In the genomic region with DNA sequence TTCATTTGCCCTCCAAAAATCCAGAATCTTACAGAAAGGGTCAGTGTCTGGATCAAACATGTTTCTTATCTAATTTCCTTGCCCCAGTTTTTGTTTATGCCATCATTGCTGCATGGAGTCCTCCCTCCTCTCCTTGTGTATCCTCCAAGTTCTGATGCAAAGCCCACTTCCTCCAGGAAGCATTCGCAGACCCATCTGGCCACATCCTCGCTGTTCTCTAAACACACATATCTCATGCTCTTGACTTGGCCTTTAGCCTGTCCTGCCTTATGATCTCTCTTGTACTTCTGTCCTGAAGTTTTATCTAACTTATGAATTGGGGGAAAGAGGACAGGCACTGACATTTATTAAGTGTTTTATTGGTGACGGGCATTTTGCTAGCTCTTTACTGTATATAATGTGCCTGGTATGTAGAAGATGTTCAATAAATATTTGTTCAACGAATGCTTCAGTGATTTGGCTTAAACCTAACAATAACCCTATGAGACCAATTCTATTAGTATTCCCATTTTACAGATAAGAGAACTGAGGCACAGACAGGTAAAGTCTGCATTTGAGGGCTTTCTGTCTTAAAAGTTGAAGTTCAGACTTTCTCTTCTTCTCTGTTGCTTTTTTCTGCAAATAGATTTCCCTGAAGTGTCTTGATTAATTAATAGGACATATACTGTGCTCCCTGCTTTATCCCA, we compare ENCODE assay signal across 11 cellular contexts. TPM values are rescaled to one million over a fixed set of nuclear protein-coding genes. Genes with fewer than 3 reads are reported as not detected.
A peak's percentile ranks its signal among the peaks of the same experiment; 100 is the strongest.
DNase-seq lines count a peak whose midpoint lies in the region; ATAC-seq, FAIRE-seq and TF ChIP-seq lines count a peak whose summit lies in the region.
"Had no signal": no experiment of that assay in that cellular context is flagged by ENCODE, and none has a peak within 500 bp of the region (broad histone marks: within the 10 kb centered on the region; RNA-seq: fewer than 3 reads in every experiment).

No MANE protein-coding gene starts in this region.

- H4K20me1 ChIP-seq in GM23248 (ENCODE audit: insufficient read depth): no peaks in the 10 kb centered on the region

- H3K79me2 ChIP-seq in GM23248 (ENCODE audit: insufficient read depth): no peaks in the 10 kb centered on the region

- no peaks in the 10 kb centered on the region for H3K36me3 ChIP-seq in GM23248 (ENCODE audit: low read depth)
- no peaks in the 10 kb centered on the region for H3K36me3 ChIP-seq in adrenal gland (replicated peaks in 1 of 2)

- no peaks in the 10 kb centered on the region for H3K9me3 ChIP-seq in A549
- H3K9me3 ChIP-seq in GM23248 (ENCODE audit: low read depth): no peaks in the 10 kb centered on the region
- no peaks in the 10 kb centered on the region for H3K9me3 ChIP-seq in adrenal gland (replicated peaks in 1 of 3)

- no peaks in the 10 kb centered on the region for H3K9me3 Mint-ChIP-seq in naive thymus-derived CD8-positive, alpha-beta T cell

- CTCF ChIA-PET in A549 (lab: Yijun Ruan, JAX): interaction anchor here (0.6 to 4.2 kb wide), 5 partner anchors 22 to 59 kb away, joined by 3 to 25 read pairs (median 12); no protein-coding TSS in a partner anchor

- peak overlapping the region; percentile 82 for H3K4me2 ChIP-seq in A549
- H3K4me2 ChIP-seq in GM23248 (ENCODE audit: unreplicated experiment): peak overlapping the region; percentile 88

- FAIRE-seq in A549 (lab: Jason Lieb, UNC): no peak
- FAIRE-seq: D721Med had no signal

- TF ChIP-seq POLR2A in A549 (IDR thresholded peaks at IDR 0.05; ENCODE audit: low read length): no peak
- no peak for TF ChIP-seq POLR2A in adrenal gland (IDR thresholded peaks at IDR 0.05)

- peaks cover 0 to 2% (median 0%) of the 10 kb centered on the region in 3 donors for H3K36me3 Mint-ChIP-seq in naive thymus-derived CD8-positive, alpha-beta T cell

- no peak overlapping the region for H2AFZ ChIP-seq in GM23248

- intact Hi-C loops in adrenal gland (cut with DNase I): no loop called here

- H3K9ac ChIP-seq in GM23248: peak overlapping the region; percentile 85

- peak overlapping the region; percentile 96 to 100 for H3K27ac ChIP-seq in A549
- H3K27ac ChIP-seq in GM23248: peak overlapping the region; percentile 98
- peak overlapping the region in 2 of 5 donors; percentile 82 to 94 for H3K27ac ChIP-seq in adrenal gland

- peak overlapping the region in 8 of 10 donors; percentile 20 to 57 (median 34) for H3K4me3 Mint-ChIP-seq in naive thymus-derived CD8-positive, alpha-beta T cell

- H3K27me3 ChIP-seq in GM23248 (replicated peaks; ENCODE audit: insufficient read depth) (no peaks in the 10 kb centered on the region), adrenal gland (no peaks in the 10 kb centered on the region)

- H3K9me2 ChIP-seq in GM23248 (ENCODE audit: insufficient read depth): no peaks in the 10 kb centered on the region

- H3K4me1 ChIP-seq in A549 (peaks cover 64% of the 10 kb centered on the region), GM23248 (ENCODE audit: insufficient read depth) (peaks cover 37% of the 10 kb centered on the region), adrenal gland (replicated peaks in 1 of 2) (peaks cover 11 to 23% of the 10 kb centered on the region in 2 donors)

- WGBS in A549 (ENCODE audit: missing lambda C conversion rate): 40% methylated on average over 4 of the region's 4 CpGs
- WGBS in GM23248 (ENCODE audit: low coverage in 1 of 2, low lambda C conversion rate in 2 of 2, missing lambda C conversion rate in 2 of 2), 2 experiments: 91 to 95% methylated on average over 4 of the region's 4 CpGs
- 56 to 75% (median 65%) methylated on average over 4 of the region's 4 CpGs for WGBS in adrenal gland, 4 donors

- in situ Hi-C loops in GM23248 (cut with MboI) (no loop called here), astrocyte of the spinal cord (cut with HindIII; ENCODE audit: low sequenced_read_pairs) (no loop called here)

- TF ChIP-seq CTCF in A549 (IDR thresholded peaks at IDR 0.05) (no peak), astrocyte of the spinal cord (IDR thresholded peaks at IDR 0.05; ENCODE audit: low read depth, low read length) (no peak), adrenal gland (IDR thresholded peaks at IDR 0.05) (no peak)

- no peak for ATAC-seq in A549
- ATAC-seq in naive thymus-derived CD8-positive, alpha-beta T cell: peak; percentile 29 to 47
- ATAC-seq in HG03565 (IDR thresholded peaks at IDR 0.05; ENCODE audit: unreplicated experiment): no peak

- no peak for DNase-seq in A549 (ENCODE audit: low read depth in 1 of 2, low spot score in 1 of 2)
- no peak for DNase-seq in GM23248
- DNase-seq in astrocyte of the spinal cord (ENCODE audit: low read depth, low spot score): peak; percentile 8
- no peak for DNase-seq in naive thymus-derived CD8-positive, alpha-beta T cell
- DNase-seq in adrenal gland: no peak
- DNase-seq in NK-92 (lab: John Stamatoyannopoulos, UW; ENCODE audit: unreplicated experiment): no peak
- DNase-seq in NCI-H1105 treated with DMSO at 0.1 percent for 48 hours (lab: John Stamatoyannopoulos, UW): no peak
- DNase-seq: activated T-cell treated with anti-CD3 and anti-CD28 coated beads, Interleukin-2, amount 50 U/mL, for 48 hours; RPMI8226 had no signal

- TF ChIP-seq EP300 in A549 (IDR thresholded peaks at IDR 0.05): no peak

- peaks cover 28 to 76% (median 68%) of the 10 kb centered on the region in 4 donors for H3K4me1 Mint-ChIP-seq in naive thymus-derived CD8-positive, alpha-beta T cell

- TF ChIP-seq RAD21 in A549 (conservative IDR thresholded peaks at IDR 0.05 in 1 of 2, IDR thresholded peaks at IDR 0.05 in 1 of 2): no peak

- peaks cover 43% of the 10 kb centered on the region for H3F3A ChIP-seq in GM23248 (ENCODE audit: insufficient read depth)

- H3K4me3 ChIP-seq in A549: no peak overlapping the region
- no peak overlapping the region for H3K4me3 ChIP-seq in GM23248
- no peak overlapping the region for H3K4me3 ChIP-seq in astrocyte of the spinal cord (ENCODE audit: low read depth, low read length)
- H3K4me3 ChIP-seq in adrenal gland: no peak overlapping the region

- H3K27me3 Mint-ChIP-seq in naive thymus-derived CD8-positive, alpha-beta T cell: no peaks in the 10 kb centered on the region

- POLR2A ChIA-PET in A549 (lab: Yijun Ruan, JAX): interaction anchor here (1.8 to 8.4 kb wide), 3 partner anchors 11 to 19 kb away, joined by 7 to 168 read pairs (median 15); a partner anchor contains a TSS
- POLR2A ChIA-PET in naive thymus-derived CD8-positive, alpha-beta T cell (lab: Charles Lee): interaction anchor here (1.0 to 4.6 kb wide), 7 partner anchors 10 to 49 kb away, joined by 3 to 44 read pairs (median 14); a partner anchor contains a TSS

- H3K27ac Mint-ChIP-seq in naive thymus-derived CD8-positive, alpha-beta T cell: peak overlapping the region; percentile 3 to 84 (median 56)

TF ChIP-seq in A549, 52 proteins besides CTCF, POLR2A, EP300 and RAD21:
- TF ChIP-seq FOSL2 (IDR thresholded peaks at IDR 0.05) (no peak), FOSL2 (CRISPR knock-in tag; IDR thresholded peaks at IDR 0.05) (no peak), ZFP36 (IDR thresholded peaks at IDR 0.05; ENCODE audit: borderline replicate concordance, partially characterized antibody) (peak; percentile 58), CHD2 (IDR thresholded peaks at IDR 0.05; ENCODE audit: low read length, partially characterized antibody) (no peak)
- TF ChIP-seq, protein P1, sequence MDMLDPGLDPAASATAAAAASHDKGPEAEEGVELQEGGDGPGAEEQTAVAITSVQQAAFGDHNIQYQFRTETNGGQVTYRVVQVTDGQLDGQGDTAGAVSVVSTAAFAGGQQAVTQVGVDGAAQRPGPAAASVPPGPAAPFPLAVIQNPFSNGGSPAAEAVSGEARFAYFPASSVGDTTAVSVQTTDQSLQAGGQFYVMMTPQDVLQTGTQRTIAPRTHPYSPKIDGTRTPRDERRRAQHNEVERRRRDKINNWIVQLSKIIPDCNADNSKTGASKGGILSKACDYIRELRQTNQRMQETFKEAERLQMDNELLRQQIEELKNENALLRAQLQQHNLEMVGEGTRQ (IDR thresholded peaks at IDR 0.05): no peak
TF ChIP-seq in A549: peak in this region for 1.

RNA-seq across cellular contexts. Expression of a gene that starts 19.2 kb away (rescaled TPM):
- polyA plus RNA-seq in A549 (2011; rRNA removed) (171 and 193 TPM in 2 replicates), A549 (2017; fragmentation: RNase III; extraction: RNeasy Plus Mini Kit Qiagen cat#74134 plus additional on column Dnase treatment) (209 to 336 TPM (median 288 TPM) in 3 replicates), GM23248 (2016; fragmentation: Nextera tagmentation; extraction: Ambion mirVana) (680 and 684 TPM in 2 replicates), adrenal gland (100 to 1,000 TPM in 2 of 3 donors, 10 to 100 TPM in 1; 28.8 to 133 (median 114) TPM)
- 847 and 922 TPM in 2 replicates for polyA plus RNA-seq in A549 (2012; cell fraction: cytosol; rRNA removed)
- polyA plus RNA-seq in A549 (2012; cell fraction: nucleus; rRNA removed): 1,068 and 1,236 TPM in 2 replicates
- 142 and 176 TPM in 2 replicates for polyA minus RNA-seq in A549 (2011; rRNA and poly(A)+ RNA removed)
- 332 and 376 TPM in 2 replicates for total RNA-seq in GM23248 (2014; rRNA removed; shearing (Covaris generic))
- total RNA-seq in naive thymus-derived CD8-positive, alpha-beta T cell: 10 to 100 TPM; 60.9 to 64.8 TPM
- polyA plus RNA-seq in naive thymus-derived CD8-positive, alpha-beta T cell: 1 to 10 TPM; 2.7 to 10.0 (median 4.6) TPM
- 100 to 1,000 TPM in 5 of 8 donors, 10 to 100 TPM in 3; 55.3 to 213 (median 118) TPM for total RNA-seq in adrenal gland

RNA-seq across cellular contexts. Expression of a gene that starts 47.4 kb away (rescaled TPM):
- polyA plus RNA-seq in A549 (2011; rRNA removed): 0.90 and 1.6 TPM in 2 replicates
- polyA plus RNA-seq in A549 (2012; cell fraction: cytosol; rRNA removed): 1.8 and 2.4 TPM in 2 replicates
- polyA plus RNA-seq in A549 (2012; cell fraction: nucleus; rRNA removed): 6.3 and 9.0 TPM in 2 replicates
- 3.4 to 3.9 TPM (median 3.4 TPM) in 3 replicates for polyA plus RNA-seq in A549 (2017; fragmentation: RNase III; extraction: RNeasy Plus Mini Kit Qiagen cat#74134 plus additional on column Dnase treatment)
- 3.0 and 3.3 TPM in 2 replicates for polyA minus RNA-seq in A549 (2011; rRNA and poly(A)+ RNA removed)
- 1.1 and 1.2 TPM in 2 replicates for total RNA-seq in GM23248 (2014; rRNA removed; shearing (Covaris generic))
- polyA plus RNA-seq in GM23248 (2016; fragmentation: Nextera tagmentation; extraction: Ambion mirVana): 0.20 and 0.51 TPM in 2 replicates
- under 1 TPM; 0.10 to 0.14 TPM for total RNA-seq in naive thymus-derived CD8-positive, alpha-beta T cell
- polyA plus RNA-seq in naive thymus-derived CD8-positive, alpha-beta T cell: under 1 TPM in 2 of 3 donors, not detected in 1; 0.05 to 0.14 TPM
- total RNA-seq in adrenal gland: under 1 TPM in 7 of 8 donors, not detected in 1; 0.12 to 0.88 (median 0.45) TPM
- polyA plus RNA-seq in adrenal gland: under 1 TPM; 0.07 to 0.35 (median 0.16) TPM

Comparison
In these comparisons a context has a peak if more than half of its experiments do, and no peak if none do; other contexts are left out.
1. ATAC-seq: peak in naive thymus-derived CD8-positive, alpha-beta T cell (2 of 2); none in A549 (0 of 2) and HG03565 (single experiment).